In genomic region chr6:89116702-89117101, GRCh38 we compare ENCODE assay signal across 8 cellular contexts. TPM values are rescaled to one million over a fixed set of nuclear protein-coding genes. Genes with fewer than 3 reads are reported as not detected.
DNase-seq lines count a peak whose midpoint lies in the region; ATAC-seq and TF ChIP-seq lines count a peak whose summit lies in the region.

No MANE protein-coding gene starts in this region.

- no peaks in the 10 kb centered on the region for H3K36me3 Mint-ChIP-seq in activated naive CD4-positive, alpha-beta T cell treated with anti-CD3 and anti-CD28 coated beads, Interleukin-2, amount 10 ng/mL, durations not matched to agents 7 days and 5 days
- H3K36me3 Mint-ChIP-seq in activated naive CD4-positive, alpha-beta T cell treated with anti-CD3 and anti-CD28 coated beads, Interleukin-2, amount 50 U/mL, for 72 hours, result no peaks in the 10 kb centered on the region
- no peaks in the 10 kb centered on the region for H3K36me3 Mint-ChIP-seq in activated naive CD8-positive, alpha-beta T cell treated with anti-CD3 and anti-CD28 coated beads, Interleukin-2, amount 50 U/mL, for 24 hours (ENCODE audit: low read depth)

- no peak for DNase-seq in activated naive CD4-positive, alpha-beta T cell treated with anti-CD3 and anti-CD28 coated beads, Interleukin-2, amount 10 ng/mL, durations not matched to agents 7 days and 5 days
- no peak for DNase-seq in activated naive CD4-positive, alpha-beta T cell treated with anti-CD3 and anti-CD28 coated beads, Interleukin-2, amount 50 U/mL, for 72 hours (ENCODE audit: low spot score in 2 of 2)
- no peak for DNase-seq in activated naive CD8-positive, alpha-beta T cell treated with anti-CD3 and anti-CD28 coated beads, Interleukin-2, amount 50 U/mL, for 24 hours
- no peak for DNase-seq in lower lobe of right lung
- DNase-seq in thoracic aorta (ENCODE audit: low spot score), result no peak
- DNase-seq in putamen (ENCODE audit: low spot score), result no peak
- no peak for DNase-seq in HUDEP-2 (lab: John Stamatoyannopoulos, UW; ENCODE audit: unreplicated experiment in 76 of 76)
- no peak for DNase-seq in NCI-H2081 treated with DMSO at 0.1 percent for 48 hours (lab: John Stamatoyannopoulos, UW)

- H3K9me3 ChIP-seq in lower lobe of right lung, result no peaks in the 10 kb centered on the region
- no peaks in the 10 kb centered on the region for H3K9me3 ChIP-seq in thoracic aorta

- H3K4me3 ChIP-seq in lower lobe of right lung, result peak overlapping the region; percentile 67
- H3K4me3 ChIP-seq in thoracic aorta, result peak overlapping the region; percentile 89

- H3K4me1 Mint-ChIP-seq in activated naive CD4-positive, alpha-beta T cell treated with anti-CD3 and anti-CD28 coated beads, Interleukin-2, amount 10 ng/mL, durations not matched to agents 7 days and 5 days, result peaks cover 6% of the 10 kb centered on the region
- peaks cover 6% of the 10 kb centered on the region for H3K4me1 Mint-ChIP-seq in activated naive CD8-positive, alpha-beta T cell treated with anti-CD3 and anti-CD28 coated beads, Interleukin-2, amount 50 U/mL, for 24 hours

- H3K36me3 ChIP-seq in lower lobe of right lung (no peaks in the 10 kb centered on the region), thoracic aorta (no peaks in the 10 kb centered on the region)

- H3K4me3 Mint-ChIP-seq in activated naive CD4-positive, alpha-beta T cell treated with anti-CD3 and anti-CD28 coated beads, Interleukin-2, amount 10 ng/mL, durations not matched to agents 7 days and 5 days, result peak overlapping the region; percentile 68
- peak overlapping the region; percentile 80 for H3K4me3 Mint-ChIP-seq in activated naive CD8-positive, alpha-beta T cell treated with anti-CD3 and anti-CD28 coated beads, Interleukin-2, amount 50 U/mL, for 24 hours

- no peak for TF ChIP-seq CTCF in lower lobe of right lung (IDR thresholded peaks at IDR 0.05)
- TF ChIP-seq CTCF in thoracic aorta (IDR thresholded peaks at IDR 0.05), result no peak

- no peaks in the 10 kb centered on the region for H3K9me3 Mint-ChIP-seq in activated naive CD4-positive, alpha-beta T cell treated with anti-CD3 and anti-CD28 coated beads, Interleukin-2, amount 10 ng/mL, durations not matched to agents 7 days and 5 days
- no peaks in the 10 kb centered on the region for H3K9me3 Mint-ChIP-seq in activated naive CD4-positive, alpha-beta T cell treated with anti-CD3 and anti-CD28 coated beads, Interleukin-2, amount 50 U/mL, for 72 hours
- H3K9me3 Mint-ChIP-seq in activated naive CD8-positive, alpha-beta T cell treated with anti-CD3 and anti-CD28 coated beads, Interleukin-2, amount 50 U/mL, for 24 hours, result no peaks in the 10 kb centered on the region

- H3K27me3 Mint-ChIP-seq in activated naive CD4-positive, alpha-beta T cell treated with anti-CD3 and anti-CD28 coated beads, Interleukin-2, amount 10 ng/mL, durations not matched to agents 7 days and 5 days, result peaks cover 38% of the 10 kb centered on the region
- H3K27me3 Mint-ChIP-seq in activated naive CD8-positive, alpha-beta T cell treated with anti-CD3 and anti-CD28 coated beads, Interleukin-2, amount 50 U/mL, for 24 hours, result peaks cover 6% of the 10 kb centered on the region

- H3K4me1 ChIP-seq in lower lobe of right lung (peaks cover 8% of the 10 kb centered on the region), thoracic aorta (ENCODE audit: control insufficient read depth in 1 of 2, low read depth in 2 of 2) (peaks cover 2 to 20% of the 10 kb centered on the region in 2 donors)

- H3K27ac Mint-ChIP-seq in activated naive CD4-positive, alpha-beta T cell treated with anti-CD3 and anti-CD28 coated beads, Interleukin-2, amount 10 ng/mL, durations not matched to agents 7 days and 5 days, result no peak overlapping the region
- H3K27ac Mint-ChIP-seq in activated naive CD4-positive, alpha-beta T cell treated with anti-CD3 and anti-CD28 coated beads, Interleukin-2, amount 50 U/mL, for 72 hours, result no peak overlapping the region
- H3K27ac Mint-ChIP-seq in activated naive CD8-positive, alpha-beta T cell treated with anti-CD3 and anti-CD28 coated beads, Interleukin-2, amount 50 U/mL, for 24 hours, result no peak overlapping the region

- ATAC-seq in activated naive CD4-positive, alpha-beta T cell treated with anti-CD3 and anti-CD28 coated beads, Interleukin-2, amount 50 U/mL, for 72 hours, result no peak
- ATAC-seq in activated naive CD8-positive, alpha-beta T cell treated with anti-CD3 and anti-CD28 coated beads, Interleukin-2, amount 50 U/mL, for 24 hours, result no peak
- ATAC-seq in lower lobe of right lung (no peak), thoracic aorta (ENCODE audit: insufficient number of reproducible peaks, low FRiP score, low read depth) (no peak)

- no peaks in the 10 kb centered on the region for H3K27me3 ChIP-seq in lower lobe of right lung (ENCODE audit: low read depth)
- no peaks in the 10 kb centered on the region for H3K27me3 ChIP-seq in thoracic aorta (replicated peaks; ENCODE audit: insufficient read depth)

- intact Hi-C loops in lower lobe of right lung (cut with DNase I), result no loop called here

- H3K27ac ChIP-seq in lower lobe of right lung (no peak overlapping the region), thoracic aorta (no peak overlapping the region)

- CTCF ChIA-PET in activated naive CD4-positive, alpha-beta T cell treated with anti-CD3 and anti-CD28 coated beads, Interleukin-2, amount 10 ng/mL, durations not matched to agents 7 days and 5 days (lab: Charles Lee), result interaction anchor here (0.9 kb wide), 1 partner anchor 134 kb away, joined by 4 read pairs; no protein-coding TSS in a partner anchor

RNA-seq across cellular contexts. Expression of gene SRSF12, which starts 1.2 kb away (rescaled TPM):
- under 1 TPM; 0.48 to 0.53 TPM for total RNA-seq in activated naive CD4-positive, alpha-beta T cell treated with anti-CD3 and anti-CD28 coated beads, Interleukin-2, amount 50 U/mL, for 72 hours
- not detected for total RNA-seq in lower lobe of right lung
- 1 to 10 TPM in 1 of 2 donors, under 1 TPM in 1; 0.41 to 1.3 TPM for total RNA-seq in thoracic aorta

RNA-seq across cellular contexts. Expression of gene PM20D2, which starts 29.2 kb away (rescaled TPM):
- total RNA-seq in activated naive CD4-positive, alpha-beta T cell treated with anti-CD3 and anti-CD28 coated beads, Interleukin-2, amount 50 U/mL, for 72 hours, result 10 to 100 TPM in 1 of 2 donors, 1 to 10 TPM in 1; 5.5 to 17.6 TPM
- total RNA-seq in lower lobe of right lung (8.1 TPM), thoracic aorta (10 to 100 TPM; 23.7 to 58.6 TPM)

RNA-seq across cellular contexts. Expression of gene PNRC1, which starts 36.2 kb away (rescaled TPM):
- total RNA-seq in activated naive CD4-positive, alpha-beta T cell treated with anti-CD3 and anti-CD28 coated beads, Interleukin-2, amount 50 U/mL, for 72 hours, result 100 to 1,000 TPM in 1 of 2 donors, 10 to 100 TPM in 1; 97.3 to 150 TPM
- 198 TPM for total RNA-seq in lower lobe of right lung
- 100 to 1,000 TPM; 217 to 297 TPM for total RNA-seq in thoracic aorta
